Comparison of ENCODE assay signal across 26 cellular contexts in the genomic region with DNA sequence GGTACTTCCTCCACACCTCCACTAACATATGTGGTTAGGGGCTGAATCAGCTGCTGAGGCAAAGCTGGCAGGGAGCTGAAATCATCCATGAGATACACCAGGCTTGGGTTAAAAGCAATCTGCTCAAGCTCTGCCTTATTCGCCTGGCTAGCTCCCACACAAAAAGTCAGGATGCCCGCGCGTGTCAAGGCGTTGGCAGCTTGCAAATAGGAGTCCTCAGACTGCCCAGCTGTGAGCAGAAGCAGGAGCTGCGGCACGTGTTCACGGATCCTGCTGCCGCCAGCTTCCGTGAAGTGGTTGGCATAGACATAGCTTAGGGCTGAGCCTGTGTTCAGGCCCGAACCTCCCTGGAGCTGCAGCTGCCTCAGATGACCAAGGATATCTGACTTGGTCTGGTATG. TPM values are rescaled to one million over a fixed set of nuclear protein-coding genes. Genes with fewer than 3 reads are reported as not detected.
DNase-seq lines count a peak whose midpoint lies in the region; FAIRE-seq and TF ChIP-seq lines count a peak whose summit lies in the region.
"Had no signal": no experiment of that assay in that cellular context is flagged by ENCODE, and none has a peak within 500 bp of the region (broad histone marks: within the 10 kb centered on the region; RNA-seq: fewer than 3 reads in every experiment).

No MANE protein-coding gene starts in this region.

- H3K27me3 Mint-ChIP-seq in HFFc6 (ENCODE audit: insufficient read depth) = peaks cover 30% of the 10 kb centered on the region
- H3K27me3 Mint-ChIP-seq: CD8-positive, alpha-beta memory T cell had no signal

- WGBS in mesenchymal stem cell = 95% methylated on average over 11 of the region's 11 CpGs

- in situ Hi-C loops in GM13977 (cut with MboI; ENCODE audit: low pct_unique_long_range_greater_than_20kb, low sequenced_read_pairs, unreplicated experiment) (no loop called here), GM13976 (cut with MboI; ENCODE audit: low sequenced_read_pairs, unreplicated experiment) (no loop called here)

- FAIRE-seq in urothelium cell line (lab: Jason Lieb, UNC) = peak; percentile 42
- FAIRE-seq: GM12891, RCC 7860 had no signal

- H3K36me3 ChIP-seq in mesenchymal stem cell (ENCODE audit: control insufficient read depth in 1 of 2, insufficient read depth in 2 of 2, low read depth in 1 of 2, low read length in 2 of 2) = peaks cover 3 to 99% of the 10 kb centered on the region in 2 experiments
- H3K36me3 ChIP-seq in rectal smooth muscle tissue (ENCODE audit: control insufficient read depth, insufficient read depth, low read length) = peaks cover 26% of the 10 kb centered on the region
- H3K36me3 ChIP-seq: BE2C had no signal

- DNase-seq in HFFc6 = no peak
- no peak for DNase-seq in mesenchymal stem cell
- DNase-seq in urothelium cell line (ENCODE audit: low spot score) = no peak
- DNase-seq in kidney tubule cell (ENCODE audit: low spot score) = no peak
- no peak for DNase-seq in GM13977 (ENCODE audit: low spot score)
- no peak for DNase-seq in GM13976 (ENCODE audit: low spot score)
- no peak for DNase-seq in GM19238 (ENCODE audit: insufficient read length, low spot score)
- DNase-seq: BE2C; CD8-positive, alpha-beta memory T cell; DMS 273 treated with DMSO at 0.1 percent for 48 hours; DMS79; GF-D8; H7; KG1; MG63; NCI-H1105 treated with DMSO at 0.1 percent for 48 hours; NCI-H146; NCI-H2081; NCI-H226; NCI-H510A; SIG-M5 had no signal

- H3K4me2 ChIP-seq in mesenchymal stem cell (ENCODE audit: low read length, poor library complexity, severe bottlenecking) = no peak overlapping the region

- H3K4ac ChIP-seq in mesenchymal stem cell (ENCODE audit: low read depth in 1 of 2, low read length in 2 of 2) = no peak overlapping the region

- H3K27me3 ChIP-seq in mesenchymal stem cell (ENCODE audit: control insufficient read depth in 1 of 2, insufficient read depth in 1 of 2, low read length in 2 of 2) = no peaks in the 10 kb centered on the region
- no peaks in the 10 kb centered on the region for H3K27me3 ChIP-seq in rectal smooth muscle tissue (ENCODE audit: control insufficient read depth, insufficient read depth, low read length)
- H3K27me3 ChIP-seq: BE2C, MG63 had no signal

- H3K4me1 ChIP-seq in mesenchymal stem cell (ENCODE audit: control insufficient read depth, insufficient read depth, low read depth, low read length) (no peaks in the 10 kb centered on the region), rectal smooth muscle tissue (ENCODE audit: control insufficient read depth, insufficient read depth, low read length) (peaks cover 17% of the 10 kb centered on the region)
- H3K4me1 ChIP-seq: BE2C had no signal

- no peak overlapping the region for H2BK12ac ChIP-seq in mesenchymal stem cell (ENCODE audit: low read length in 2 of 2)

- H2AK5ac ChIP-seq in mesenchymal stem cell (ENCODE audit: low read length, severe bottlenecking) = no peak overlapping the region

- no peak overlapping the region for H2BK5ac ChIP-seq in mesenchymal stem cell (ENCODE audit: low read depth, low read length, poor library complexity, severe bottlenecking)

- no peaks in the 10 kb centered on the region for H3K79me1 ChIP-seq in mesenchymal stem cell (replicated peaks; ENCODE audit: low read length, poor library complexity, severe bottlenecking)

- H3K18ac ChIP-seq in mesenchymal stem cell (ENCODE audit: low read depth in 1 of 2, low read length in 2 of 2) = no peak overlapping the region

- no peak overlapping the region for H2AFZ ChIP-seq in mesenchymal stem cell (ENCODE audit: low read depth, low read length)

- H3K4me3 ChIP-seq in mesenchymal stem cell (ENCODE audit: insufficient read depth in 1 of 2, low read depth in 1 of 2, low read length in 2 of 2) = no peak overlapping the region
- no peak overlapping the region for H3K4me3 ChIP-seq in rectal smooth muscle tissue (ENCODE audit: low read length)
- H3K4me3 ChIP-seq: MG63, SK-N-MC had no signal

- TF ChIP-seq CTCF in HFFc6 (IDR thresholded peaks at IDR 0.05) = no peak
- TF ChIP-seq CTCF in GM13977 (IDR thresholded peaks at IDR 0.05; ENCODE audit: extremely low read depth, insufficient read depth, missing control alignments) = no peak
- no peak for TF ChIP-seq CTCF in GM13976 (IDR thresholded peaks at IDR 0.05; ENCODE audit: borderline replicate concordance, control extremely low read depth, extremely low read depth, insufficient read depth, missing control alignments)

- H2BK15ac ChIP-seq in mesenchymal stem cell (ENCODE audit: low read depth, poor library complexity, severe bottlenecking) = no peak overlapping the region

- peaks cover 13% of the 10 kb centered on the region; the same call in 1 of the 2 replicates for H3K4me1 Mint-ChIP-seq in HFFc6 (ENCODE audit: low read depth)
- H3K4me1 Mint-ChIP-seq: CD14-positive monocyte; CD8-positive, alpha-beta memory T cell had no signal

- H3K23ac ChIP-seq in mesenchymal stem cell (ENCODE audit: low read length in 2 of 2) = no peak overlapping the region

- peaks cover 76% of the 10 kb centered on the region for H3K36me3 Mint-ChIP-seq in HFFc6 (ENCODE audit: low read depth)
- H3K36me3 Mint-ChIP-seq: CD14-positive monocyte; CD8-positive, alpha-beta memory T cell had no signal

- peak overlapping the region; percentile 34 for H4K91ac ChIP-seq in mesenchymal stem cell (ENCODE audit: low read length)

- H3K14ac ChIP-seq in mesenchymal stem cell (ENCODE audit: low read length in 2 of 2) = peak overlapping the region in 1 of 2 experiments; percentile 44

- peak overlapping the region; percentile 56; the same call in 1 of the 2 replicates for H3K27ac Mint-ChIP-seq in HFFc6
- H3K27ac Mint-ChIP-seq: CD14-positive monocyte; CD8-positive, alpha-beta memory T cell had no signal

- H3K9me3 ChIP-seq in mesenchymal stem cell (ENCODE audit: control insufficient read depth, low read length) = no peaks in the 10 kb centered on the region
- H3K9me3 ChIP-seq: BE2C, MG63 had no signal

- no peak overlapping the region for H3K4me3 Mint-ChIP-seq in HFFc6
- H3K4me3 Mint-ChIP-seq: CD14-positive monocyte; CD8-positive, alpha-beta memory T cell had no signal

- H3K9ac ChIP-seq in mesenchymal stem cell (ENCODE audit: low read length) (peak overlapping the region; percentile 53), rectal smooth muscle tissue (ENCODE audit: low read length) (no peak overlapping the region)

- H4K8ac ChIP-seq in mesenchymal stem cell (ENCODE audit: low read length) = no peak overlapping the region

- no peak overlapping the region for H3K27ac ChIP-seq in mesenchymal stem cell (ENCODE audit: low read length, poor library complexity, severe bottlenecking)
- H3K27ac ChIP-seq in rectal smooth muscle tissue (ENCODE audit: low read depth, low read length) = peak overlapping the region; percentile 75
- H3K27ac ChIP-seq: SK-N-MC had no signal

- H3K9me3 Mint-ChIP-seq in HFFc6 = no peaks in the 10 kb centered on the region
- H3K9me3 Mint-ChIP-seq: CD8-positive, alpha-beta memory T cell had no signal

- no peak overlapping the region for H2BK120ac ChIP-seq in mesenchymal stem cell (ENCODE audit: low read depth, low read length)

RNA-seq across cellular contexts. Expression of a gene that starts 35.3 kb away (rescaled TPM):
- total RNA-seq in HFFc6 (2021; fragmentation: NEBNext Ultra II Directional; extraction: Animal tissue kit (Norgen Biotek cat#: 25700)) = 100 to 1,000 TPM; 409 to 759 (median 458) TPM
- polyA plus RNA-seq in mesenchymal stem cell (2013, experiment 1 of 2) = 173 TPM
- polyA plus RNA-seq in mesenchymal stem cell (2013, experiment 2 of 2) = 153 TPM
- polyA plus RNA-seq: CD14-positive monocyte had no signal
